Comparison of ENCODE assay signal across 15 cellular contexts in genomic region chr15:38490231-38490630, GRCh38. TPM values are rescaled to one million over a fixed set of nuclear protein-coding genes. Genes with fewer than 3 reads are reported as not detected.
A peak's percentile ranks its signal among the peaks of the same experiment; 100 is the strongest.
DNase-seq lines count a peak whose midpoint lies in the region; ATAC-seq, FAIRE-seq and TF ChIP-seq lines count a peak whose summit lies in the region.
"Had no signal": no experiment of that assay in that cellular context is flagged by ENCODE, and none has a peak within 500 bp of the region (broad histone marks: within the 10 kb centered on the region; RNA-seq: fewer than 3 reads in every experiment).

No MANE protein-coding gene starts in this region.

- H3K27me3 Mint-ChIP-seq in activated naive CD4-positive, alpha-beta T cell treated with anti-CD3 and anti-CD28 coated beads for 36 hours (ENCODE audit: low read depth) = no peaks in the 10 kb centered on the region
- no peaks in the 10 kb centered on the region for H3K27me3 Mint-ChIP-seq in activated CD8-positive, alpha-beta T cell treated with anti-CD3 and anti-CD28 coated beads for 36 hours

- H4K20me1 ChIP-seq in endothelial cell of umbilical vein (replicated peaks; ENCODE audit: control insufficient read depth, extremely low read depth, insufficient read depth, low read length) = no peaks in the 10 kb centered on the region

- H3K36me3 ChIP-seq in endothelial cell of umbilical vein (ENCODE audit: control insufficient read depth in 2 of 2, extremely low read depth in 1 of 2, insufficient read depth in 2 of 2, low read length in 2 of 2) = no peaks in the 10 kb centered on the region
- no peaks in the 10 kb centered on the region for H3K36me3 ChIP-seq in thoracic aorta
- peaks cover 0 to 11% of the 10 kb centered on the region in 2 donors for H3K36me3 ChIP-seq in vagina
- H3K36me3 ChIP-seq: pancreas, uterus had no signal

- POLR2A ChIA-PET in activated CD8-positive, alpha-beta T cell treated with anti-CD3 and anti-CD28 coated beads for 36 hours (lab: Charles Lee) = interaction anchor here (1.0 to 1.5 kb wide), 3 partner anchors 74 to 209 kb away, joined by 3 read pairs; no protein-coding TSS in a partner anchor
- POLR2A ChIA-PET in endothelial cell of umbilical vein (lab: Charles Lee) = interaction anchor here (0.5 kb wide), 1 partner anchor 266 kb away, joined by 3 read pairs; no protein-coding TSS in a partner anchor

- no peak for TF ChIP-seq POLR2A in endothelial cell of umbilical vein (IDR thresholded peaks at IDR 0.05; ENCODE audit: low read depth, low read length)
- no peak for TF ChIP-seq POLR2A in vagina (IDR thresholded peaks at IDR 0.05)

- H2AFZ ChIP-seq in endothelial cell of umbilical vein (ENCODE audit: low read depth, low read length) = no peak overlapping the region

- intact Hi-C loops in activated naive CD4-positive, alpha-beta T cell treated with anti-CD3 and anti-CD28 coated beads for 36 hours (cut with micrococcal nuclease) = no loop called here
- intact Hi-C loops in activated CD8-positive, alpha-beta T cell treated with anti-CD3 and anti-CD28 coated beads for 36 hours (cut with micrococcal nuclease) = no loop called here
- intact Hi-C loops in endothelial cell of umbilical vein (cut with micrococcal nuclease) (no loop called here), vagina (cut with DNase I) (no loop called here)

- no peak for ATAC-seq in activated CD8-positive, alpha-beta T cell treated with anti-CD3 and anti-CD28 coated beads for 36 hours
- ATAC-seq in thoracic aorta (ENCODE audit: insufficient number of reproducible peaks, low FRiP score, low read depth) = no peak
- no peak for ATAC-seq in HG03097 (IDR thresholded peaks at IDR 0.05; ENCODE audit: low FRiP score, unreplicated experiment)
- ATAC-seq: pancreas had no signal

- dilution Hi-C loops in endothelial cell of umbilical vein (cut with MboI; ENCODE audit: extremely low pct_ligation_motif_present, low sequenced_read_pairs) = no loop called here

- peak overlapping the region; percentile 64 for H3K4me2 ChIP-seq in endothelial cell of umbilical vein (ENCODE audit: insufficient read depth, low read length)

- peak; percentile 65 for FAIRE-seq in endothelial cell of umbilical vein (lab: Jason Lieb, UNC)
- FAIRE-seq: bronchial epithelial cell, pancreas, TTC549 had no signal

- H3K36me3 Mint-ChIP-seq in activated naive CD4-positive, alpha-beta T cell treated with anti-CD3 and anti-CD28 coated beads for 36 hours (ENCODE audit: low read depth) = peaks cover 28% of the 10 kb centered on the region
- peaks cover 71% of the 10 kb centered on the region for H3K36me3 Mint-ChIP-seq in activated CD8-positive, alpha-beta T cell treated with anti-CD3 and anti-CD28 coated beads for 36 hours (ENCODE audit: low read depth)

- H3K9me3 ChIP-seq in endothelial cell of umbilical vein (replicated peaks; ENCODE audit: control insufficient read depth, insufficient read depth, low read length) (no peaks in the 10 kb centered on the region), thoracic aorta (no peaks in the 10 kb centered on the region), vagina (no peaks in the 10 kb centered on the region)
- H3K9me3 ChIP-seq: pancreas, uterus had no signal

- no peak overlapping the region for H3K9ac ChIP-seq in endothelial cell of umbilical vein (replicated peaks; ENCODE audit: extremely low read depth, insufficient read depth, low read length)

- DNase-seq in activated naive CD4-positive, alpha-beta T cell treated with anti-CD3 and anti-CD28 coated beads for 36 hours = no peak
- no peak for DNase-seq in activated naive CD4-positive, alpha-beta T cell treated with anti-CD3 and anti-CD28 coated beads, Interleukin-2, amount 50 U/mL, for 16 hours
- no peak for DNase-seq in activated CD8-positive, alpha-beta T cell treated with anti-CD3 and anti-CD28 coated beads for 36 hours
- DNase-seq in endothelial cell of umbilical vein (ENCODE audit: low read depth, low spot score) = peak; percentile 49
- DNase-seq in thoracic aorta (ENCODE audit: low spot score) = no peak
- DNase-seq in vagina (ENCODE audit: extremely low spot score in 2 of 2) = no peak
- no peak for DNase-seq in HT-29 (ENCODE audit: low spot score)
- DNase-seq: activated CD8-positive, alpha-beta memory T cell treated with anti-CD3 and anti-CD28 coated beads, Interleukin-2, amount 50 U/mL, for 48 hours; AML-193; NCI-H187; pancreas; uterus had no signal

- H3K4me3 ChIP-seq in endothelial cell of umbilical vein (replicated peaks in 1 of 3; ENCODE audit: insufficient read depth in 1 of 3, low read depth in 1 of 3, low read length in 3 of 3) = peak overlapping the region in 1 of 3 experiments; percentile 27
- H3K4me3 ChIP-seq in thoracic aorta = peak overlapping the region; percentile 33
- no peak overlapping the region for H3K4me3 ChIP-seq in vagina
- H3K4me3 ChIP-seq: pancreas, uterus had no signal

- H3K4me1 ChIP-seq in endothelial cell of umbilical vein (ENCODE audit: control insufficient read depth, extremely low read depth, insufficient read depth, low read length) (peaks cover 11% of the 10 kb centered on the region), thoracic aorta (ENCODE audit: control insufficient read depth in 1 of 2, low read depth in 2 of 2) (peaks cover 9 to 23% of the 10 kb centered on the region in 2 donors), vagina (no peaks in the 10 kb centered on the region)
- H3K4me1 ChIP-seq: uterus had no signal

- H3K27ac ChIP-seq in endothelial cell of umbilical vein (ENCODE audit: insufficient read depth, low read depth, low read length) = no peak overlapping the region
- peak overlapping the region; percentile 49 to 53 for H3K27ac ChIP-seq in thoracic aorta
- H3K27ac ChIP-seq in vagina = no peak overlapping the region
- H3K27ac ChIP-seq: pancreas, uterus had no signal

- TF ChIP-seq CTCF in activated CD8-positive, alpha-beta T cell treated with anti-CD3 and anti-CD28 coated beads for 36 hours (IDR thresholded peaks at IDR 0.05) = no peak
- TF ChIP-seq CTCF in endothelial cell of umbilical vein (IDR thresholded peaks at IDR 0.05; ENCODE audit: extremely low read depth in 1 of 2, insufficient read depth in 1 of 2, low read depth in 1 of 2, low read length in 2 of 2) (no peak), thoracic aorta (IDR thresholded peaks at IDR 0.05) (no peak), vagina (IDR thresholded peaks at IDR 0.05) (no peak)

- H3K9me3 Mint-ChIP-seq in activated naive CD4-positive, alpha-beta T cell treated with anti-CD3 and anti-CD28 coated beads for 36 hours = no peaks in the 10 kb centered on the region
- peaks cover 2% of the 10 kb centered on the region for H3K9me3 Mint-ChIP-seq in activated CD8-positive, alpha-beta T cell treated with anti-CD3 and anti-CD28 coated beads for 36 hours

- no peaks in the 10 kb centered on the region for H3K27me3 ChIP-seq in endothelial cell of umbilical vein (ENCODE audit: control insufficient read depth in 2 of 2, insufficient read depth in 2 of 2, low read length in 2 of 2)
- no peaks in the 10 kb centered on the region for H3K27me3 ChIP-seq in thoracic aorta (replicated peaks; ENCODE audit: insufficient read depth)
- H3K27me3 ChIP-seq in vagina = no peaks in the 10 kb centered on the region
- H3K27me3 ChIP-seq: pancreas, uterus had no signal

- no peaks in the 10 kb centered on the region for H3K9me1 ChIP-seq in endothelial cell of umbilical vein (replicated peaks; ENCODE audit: control insufficient read depth, extremely low read depth, insufficient read depth, low read length)

- CTCF ChIA-PET in activated naive CD4-positive, alpha-beta T cell treated with anti-CD3 and anti-CD28 coated beads for 36 hours (lab: Charles Lee) = interaction anchor here (0.7 to 1.1 kb wide), 5 partner anchors 13 to 197 kb away, joined by 3 to 8 read pairs (median 3); no protein-coding TSS in a partner anchor
- CTCF ChIA-PET in activated CD8-positive, alpha-beta T cell treated with anti-CD3 and anti-CD28 coated beads for 36 hours (lab: Charles Lee) = interaction anchor here (1.1 to 6.1 kb wide), 5 partner anchors 11 to 200 kb away, joined by 3 to 44 read pairs (median 4); partner anchors contain the start of gene RASGRP1
- CTCF ChIA-PET in endothelial cell of umbilical vein (lab: Charles Lee) = interaction anchor here (0.8 to 2.1 kb wide), 10 partner anchors 9 to 494 kb away, joined by 3 to 8 read pairs (median 4); partner anchors contain the start of gene RASGRP1

- no peak overlapping the region for H3K4me3 Mint-ChIP-seq in activated naive CD4-positive, alpha-beta T cell treated with anti-CD3 and anti-CD28 coated beads for 36 hours
- H3K4me3 Mint-ChIP-seq in activated CD8-positive, alpha-beta T cell treated with anti-CD3 and anti-CD28 coated beads for 36 hours = no peak overlapping the region

- no TSS peak for BruUV-seq in endothelial cell of umbilical vein (replicated peaks; lab: Mats Ljungman, UMichigan)

- H3K27ac Mint-ChIP-seq in activated naive CD4-positive, alpha-beta T cell treated with anti-CD3 and anti-CD28 coated beads for 36 hours = peak overlapping the region; percentile 30
- peak overlapping the region; percentile 78 for H3K27ac Mint-ChIP-seq in activated CD8-positive, alpha-beta T cell treated with anti-CD3 and anti-CD28 coated beads for 36 hours

- H3K79me2 ChIP-seq in endothelial cell of umbilical vein (ENCODE audit: control insufficient read depth, insufficient read depth, low read length) = no peaks in the 10 kb centered on the region

- H3K4me1 Mint-ChIP-seq in activated naive CD4-positive, alpha-beta T cell treated with anti-CD3 and anti-CD28 coated beads for 36 hours (ENCODE audit: low read depth) = peaks cover 47% of the 10 kb centered on the region
- H3K4me1 Mint-ChIP-seq in activated CD8-positive, alpha-beta T cell treated with anti-CD3 and anti-CD28 coated beads for 36 hours (ENCODE audit: low read depth) = peaks cover 56% of the 10 kb centered on the region

TF ChIP-seq in endothelial cell of umbilical vein, 7 proteins besides CTCF, POLR2A, EP300 and RAD21 (continues in another document):
- TF ChIP-seq FOS (IDR thresholded peaks at IDR 0.05; ENCODE audit: borderline replicate concordance, insufficient read depth, low read length) = peak; percentile 10

RNA-seq across cellular contexts. Expression of gene FAM98B, which starts 36.3 kb away (rescaled TPM):
- 10 to 100 TPM; 42.0 to 47.4 TPM for total RNA-seq in activated naive CD4-positive, alpha-beta T cell treated with anti-CD3 and anti-CD28 coated beads for 36 hours
- 10 to 100 TPM; 51.0 to 61.8 TPM for total RNA-seq in activated CD8-positive, alpha-beta T cell treated with anti-CD3 and anti-CD28 coated beads for 36 hours
- total RNA-seq in endothelial cell of umbilical vein (22.3 and 33.1 TPM in 2 replicates), thoracic aorta (10 to 100 TPM in 1 of 2 donors, 1 to 10 TPM in 1; 8.0 to 14.0 TPM), vagina (18.7 TPM)
- 2.1 and 4.2 TPM in 2 replicates for polyA plus RNA-seq in endothelial cell of umbilical vein
- 6.4 and 6.6 TPM in 2 replicates for polyA plus RNA-seq in endothelial cell of umbilical vein (2011; cell fraction: cytosol; rRNA removed)
- 3.0 and 5.0 TPM in 2 replicates for polyA plus RNA-seq in endothelial cell of umbilical vein (2011; cell fraction: nucleus; rRNA removed)
- 18.4 and 26.5 TPM in 2 replicates for polyA plus RNA-seq in endothelial cell of umbilical vein (2012)
- 5.3 and 5.4 TPM in 2 replicates for polyA minus RNA-seq in endothelial cell of umbilical vein
- polyA minus RNA-seq in endothelial cell of umbilical vein (2011; cell fraction: cytosol; rRNA and poly(A)+ RNA removed) = 2.9 TPM
- polyA minus RNA-seq in endothelial cell of umbilical vein (2011; cell fraction: nucleus; rRNA and poly(A)+ RNA removed) = 14.4 and 22.1 TPM in 2 replicates
- total RNA-seq in HT-29 (2014; rRNA removed; shearing (Covaris generic)) = 4.3 and 12.3 TPM in 2 replicates

Comparison
In these comparisons a context has a peak if more than half of its experiments do, and no peak if none do; other contexts are left out.
1. H3K27ac ChIP-seq: peak in thoracic aorta (2 of 2); none in endothelial cell of umbilical vein (single experiment) and vagina (single experiment).